19 cellular contexts compared by ENCODE assay signal in the genomic region with DNA sequence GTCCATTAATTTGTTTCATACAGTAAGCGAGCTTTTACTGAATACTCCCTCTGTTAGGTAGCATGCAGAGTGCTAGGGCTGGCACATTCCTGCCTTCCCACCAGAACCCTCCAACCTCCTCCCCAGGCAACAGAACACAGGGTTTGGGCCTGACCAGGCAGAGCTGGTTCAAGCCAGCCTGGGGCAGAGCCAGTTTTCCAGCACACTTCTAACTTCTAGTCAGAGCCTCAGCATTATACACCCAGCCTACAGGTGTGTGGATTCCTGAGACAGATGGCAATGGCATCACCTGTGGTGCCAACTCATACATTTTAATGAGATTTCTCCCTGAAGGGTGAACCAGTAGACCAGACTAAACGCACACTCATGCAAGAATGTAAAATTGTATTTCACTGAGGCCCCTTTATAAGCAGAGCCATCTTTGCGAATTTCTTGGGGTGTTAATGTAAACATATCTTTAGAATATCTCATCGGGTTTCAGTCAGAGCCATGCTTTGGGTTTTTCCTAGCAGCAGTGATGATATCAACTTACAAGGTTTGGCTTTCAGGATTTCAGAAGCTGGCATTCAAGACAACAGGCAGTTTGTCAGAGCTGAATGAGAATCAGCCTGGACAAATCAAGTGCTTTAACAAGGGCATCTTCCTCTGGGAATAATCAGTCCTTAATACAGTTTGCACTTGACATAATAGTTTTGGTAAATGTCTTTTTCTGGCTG.
DNase-seq lines count a peak whose midpoint lies in the region; ATAC-seq and TF ChIP-seq lines count a peak whose summit lies in the region.
"Had no signal": no experiment of that assay in that cellular context is flagged by ENCODE, and none has a peak within 500 bp of the region (broad histone marks: within the 10 kb centered on the region; RNA-seq: fewer than 3 reads in every experiment).

No MANE protein-coding gene starts in this region.

- H3K27ac ChIP-seq in HEK293 (ENCODE audit: extremely low read depth, low read depth, low read length) (no peak overlapping the region), esophagus squamous epithelium (peak overlapping the region in 3 of 4 donors; percentile 2 to 59 (median 9)), gastrocnemius medialis (peak overlapping the region; percentile 69 to 95 (median 83))
- H3K27ac ChIP-seq: KMS-11, thoracic aorta had no signal

- H3K27me3 ChIP-seq in esophagus squamous epithelium (no peaks in the 10 kb centered on the region), gastrocnemius medialis (no peaks in the 10 kb centered on the region)

- H3K4me3 ChIP-seq in HEK293 (ENCODE audit: low read depth, low read length): no peak overlapping the region
- H3K4me3 ChIP-seq in esophagus squamous epithelium: no peak overlapping the region
- no peak overlapping the region for H3K4me3 ChIP-seq in gastrocnemius medialis
- H3K4me3 ChIP-seq: thoracic aorta had no signal

- H3K4me1 ChIP-seq in HEK293 (ENCODE audit: control insufficient read depth, insufficient read depth, low read length) (no peaks in the 10 kb centered on the region), esophagus squamous epithelium (peaks cover 0 to 28% (median 7%) of the 10 kb centered on the region in 3 donors), gastrocnemius medialis (peaks cover 56% of the 10 kb centered on the region in 2 donors)

- peak; percentile 28 to 37 for ATAC-seq in gastrocnemius medialis
- ATAC-seq: left cardiac atrium had no signal

- TF ChIP-seq CTCF in HEK293 (tag by site-specific recombination; IDR thresholded peaks at IDR 0.05): no peak
- TF ChIP-seq CTCF in esophagus squamous epithelium (IDR thresholded peaks at IDR 0.05): no peak
- TF ChIP-seq CTCF in gastrocnemius medialis (IDR thresholded peaks at IDR 0.05 in 4 of 5, conservative IDR thresholded peaks at IDR 0.05 in 1 of 5): no peak

- no peaks in the 10 kb centered on the region for H3K36me3 ChIP-seq in HEK293 (ENCODE audit: control insufficient read depth in 2 of 2, insufficient read depth in 1 of 2, low read length in 2 of 2)
- peaks cover 0 to 30% (median 4%) of the 10 kb centered on the region in 3 donors for H3K36me3 ChIP-seq in esophagus squamous epithelium
- peaks cover 0 to 4% of the 10 kb centered on the region in 2 donors for H3K36me3 ChIP-seq in gastrocnemius medialis
- H3K36me3 ChIP-seq: thoracic aorta had no signal

- DNase-seq in NCI-H69 (lab: John Stamatoyannopoulos, UW) (peak; percentile 63), esophagus squamous epithelium (lab: John Stamatoyannopoulos, UW) (no peak), gastrocnemius medialis (no peak), GOT3 (lab: John Stamatoyannopoulos, UW) (no peak)
- DNase-seq in stimulated activated CD4-positive, alpha-beta T cell treated with anti-CD3 and anti-CD28 coated beads, Interleukin-2, amount 100 ng/mL, for 24 hours: no peak
- no peak for DNase-seq in activated effector memory CD4-positive, alpha-beta T cell treated with Interleukin-2 at 50 U/mL for 16 hours
- DNase-seq: activated CD4-positive, alpha-beta T cell treated with anti-CD3 and anti-CD28 coated beads, Interleukin-2, amount 10 ng/mL, durations not matched to agents 7 days and 5 days; activated CD8-positive, alpha-beta memory T cell treated with anti-CD3 and anti-CD28 coated beads, Interleukin-2, amount 50 U/mL, for 4 hours; activated gamma-delta T cell; aorta; CD8-positive, alpha-beta memory T cell; cortex of kidney; left cardiac atrium; NCI-H1092 treated with DMSO at 0.1 percent for 48 hours; NCI-H2081; T-helper 1 cell had no signal

- CTCF ChIA-PET in HEK293 (lab: Yijun Ruan, JAX): no interaction called here

- 45 to 83% methylated on average over 4 of the region's 4 CpGs for WGBS in esophagus squamous epithelium, 2 donors

- in situ Hi-C loops in gastrocnemius medialis (cut with MboI; ENCODE audit: low sequenced_read_pairs in 4 of 4): loop anchor here in 2 of 4 donors (25.0 kb wide), 2 partner anchors 257 to 718 kb away; a partner anchor contains a TSS

- TF ChIP-seq POLR2A in esophagus squamous epithelium (IDR thresholded peaks at IDR 0.05) (no peak), gastrocnemius medialis (IDR thresholded peaks at IDR 0.05) (peak in 1 of 2 donors; percentile 12)

- POLR2A ChIA-PET in HEK293 (lab: Yijun Ruan, JAX): no interaction called here

- intact Hi-C loops in esophagus squamous epithelium (cut with DNase I): no loop called here
- intact Hi-C loops in gastrocnemius medialis (cut with DNase I; ENCODE audit: low total_unique reads): loop anchor here (10.0 kb wide), 1 partner anchor 446 kb away; no protein-coding TSS in a partner anchor

- H3K9me3 ChIP-seq in HEK293 (ENCODE audit: control insufficient read depth, insufficient read depth, low read depth, low read length) (no peaks in the 10 kb centered on the region), esophagus squamous epithelium (no peaks in the 10 kb centered on the region), gastrocnemius medialis (no peaks in the 10 kb centered on the region)
- H3K9me3 ChIP-seq: thoracic aorta had no signal

TF ChIP-seq in HEK293, 187 proteins besides CTCF, POLR2A, EP300 and RAD21:
- peak; percentile 32; the same call in 1 of the 2 replicates for TF ChIP-seq SCRT1 (tag by site-specific recombination; IDR thresholded peaks at IDR 0.05; ENCODE audit: borderline replicate concordance)
- no peak for TF ChIP-seq ZNF501 (tag by site-specific recombination; IDR thresholded peaks at IDR 0.05)
